ENCODE assay signal across 10 cellular contexts in genomic region chr2:20633794-20634259, GRCh38. TPM values are rescaled to one million over a fixed set of nuclear protein-coding genes. Genes with fewer than 3 reads are reported as not detected.
A peak's percentile ranks its signal among the peaks of the same experiment; 100 is the strongest.
DNase-seq lines count a peak whose midpoint lies in the region; ATAC-seq and TF ChIP-seq lines count a peak whose summit lies in the region.
"Had no signal": no experiment of that assay in that cellular context is flagged by ENCODE, and none has a peak within 500 bp of the region (broad histone marks: within the 10 kb centered on the region; RNA-seq: fewer than 3 reads in every experiment).

No MANE protein-coding gene starts in this region.

- ATAC-seq in GM18907 (IDR thresholded peaks at IDR 0.05; ENCODE audit: unreplicated experiment) = peak; percentile 52
- no peak for ATAC-seq in HG03457 (IDR thresholded peaks at IDR 0.05; ENCODE audit: unreplicated experiment)
- ATAC-seq in HG03097 (IDR thresholded peaks at IDR 0.05; ENCODE audit: low FRiP score, unreplicated experiment) = no peak

- H3K36me3 ChIP-seq in Peyer's patch (peaks cover 0 to 14% (median 0%) of the 10 kb centered on the region in 3 donors), right atrium auricular region (peaks cover 11% of the 10 kb centered on the region), skeletal muscle tissue (ENCODE audit: control insufficient read depth in 3 of 3, insufficient read depth in 3 of 3, low read length in 3 of 3) (peaks cover 13 to 18% (median 16%) of the 10 kb centered on the region in 3 donors)

- TF ChIP-seq CTCF in Peyer's patch (IDR thresholded peaks at IDR 0.05) (peak in 3 of 6 experiments; percentile 34 to 41 (median 36)), right atrium auricular region (IDR thresholded peaks at IDR 0.05) (no peak)

- H3K9me3 ChIP-seq in Peyer's patch (no peaks in the 10 kb centered on the region), right atrium auricular region (no peaks in the 10 kb centered on the region), skeletal muscle tissue (ENCODE audit: control insufficient read depth in 3 of 3, low read length in 3 of 3) (no peaks in the 10 kb centered on the region)

- DNase-seq in Peyer's patch = peak in 2 of 3 donors; percentile 78 to 82
- no peak for DNase-seq in right atrium auricular region (ENCODE audit: low spot score)
- no peak for DNase-seq in NOMO-1 (lab: John Stamatoyannopoulos, UW; ENCODE audit: unreplicated experiment in 2 of 2)
- DNase-seq in activated gamma-delta T cell treated with Interleukin-2 at 50 U/mL for 16 hours = no peak
- DNase-seq: activated CD4-positive, alpha-beta T cell treated with anti-CD3 and anti-CD28 coated beads, Interleukin-2, amount 10 ng/mL, durations not matched to agents 24 days and 14 days; NCI-H146 had no signal

- H3K27ac ChIP-seq in Peyer's patch (peak overlapping the region; percentile 27 to 80 (median 48)), right atrium auricular region (peak overlapping the region; percentile 87 to 91), skeletal muscle tissue (ENCODE audit: low read depth, low read length) (peak overlapping the region; percentile 36)

- H3K4me3 ChIP-seq in Peyer's patch = no peak overlapping the region
- no peak overlapping the region for H3K4me3 ChIP-seq in right atrium auricular region
- H3K4me3 ChIP-seq in skeletal muscle tissue (ENCODE audit: low read length in 3 of 3) = no peak overlapping the region

- no peak for TF ChIP-seq POLR2A in Peyer's patch (IDR thresholded peaks at IDR 0.05)

- no peaks in the 10 kb centered on the region for H3K27me3 ChIP-seq in Peyer's patch
- no peaks in the 10 kb centered on the region for H3K27me3 ChIP-seq in right atrium auricular region
- no peaks in the 10 kb centered on the region for H3K27me3 ChIP-seq in skeletal muscle tissue (ENCODE audit: control insufficient read depth in 3 of 3, insufficient read depth in 3 of 3, low read length in 3 of 3)

- H3K4me1 ChIP-seq in Peyer's patch (peaks cover 0 to 29% (median 0%) of the 10 kb centered on the region in 4 donors), right atrium auricular region (peaks cover 0 to 53% of the 10 kb centered on the region in 2 donors), skeletal muscle tissue (ENCODE audit: control insufficient read depth in 3 of 3, insufficient read depth in 3 of 3, low read length in 3 of 3) (peaks cover 12 to 24% (median 23%) of the 10 kb centered on the region in 3 donors)

- peak overlapping the region in 1 of 3 donors; percentile 8 for H3K9ac ChIP-seq in skeletal muscle tissue (ENCODE audit: low read depth in 1 of 3, low read length in 3 of 3)

RNA-seq across cellular contexts. Expression of gene HS1BP3, which starts 17.1 kb away (rescaled TPM):
- total RNA-seq in Peyer's patch = 10 to 100 TPM; 33.1 to 63.0 (median 41.0) TPM
- 10 to 100 TPM; 19.5 to 26.0 TPM for total RNA-seq in right atrium auricular region
- 10.4 TPM for total RNA-seq in skeletal muscle tissue

RNA-seq across cellular contexts. Expression of gene GDF7, which starts 33.1 kb away (rescaled TPM):
- 1 to 10 TPM in 1 of 4 donors, under 1 TPM in 3; 0.09 to 1.7 (median 0.38) TPM for total RNA-seq in Peyer's patch
- 1 to 10 TPM; 1.1 to 1.7 TPM for total RNA-seq in right atrium auricular region
- total RNA-seq in skeletal muscle tissue = 0.52 TPM

Comparison
In these comparisons a context has a peak if more than half of its experiments do, and no peak if none do; other contexts are left out.
1. DNase-seq: peak in Peyer's patch (2 of 3); none in right atrium auricular region (single experiment), NOMO-1 (0 of 2) and activated gamma-delta T cell treated with Interleukin-2 at 50 U/mL for 16 hours (single experiment).
2. H3K27ac ChIP-seq: peak in every context shown above with its lines; median percentile 89 in right atrium auricular region; 48 in Peyer's patch; 36 in skeletal muscle tissue.